1 cellular context compared by ENCODE assay signal in the genomic region with DNA sequence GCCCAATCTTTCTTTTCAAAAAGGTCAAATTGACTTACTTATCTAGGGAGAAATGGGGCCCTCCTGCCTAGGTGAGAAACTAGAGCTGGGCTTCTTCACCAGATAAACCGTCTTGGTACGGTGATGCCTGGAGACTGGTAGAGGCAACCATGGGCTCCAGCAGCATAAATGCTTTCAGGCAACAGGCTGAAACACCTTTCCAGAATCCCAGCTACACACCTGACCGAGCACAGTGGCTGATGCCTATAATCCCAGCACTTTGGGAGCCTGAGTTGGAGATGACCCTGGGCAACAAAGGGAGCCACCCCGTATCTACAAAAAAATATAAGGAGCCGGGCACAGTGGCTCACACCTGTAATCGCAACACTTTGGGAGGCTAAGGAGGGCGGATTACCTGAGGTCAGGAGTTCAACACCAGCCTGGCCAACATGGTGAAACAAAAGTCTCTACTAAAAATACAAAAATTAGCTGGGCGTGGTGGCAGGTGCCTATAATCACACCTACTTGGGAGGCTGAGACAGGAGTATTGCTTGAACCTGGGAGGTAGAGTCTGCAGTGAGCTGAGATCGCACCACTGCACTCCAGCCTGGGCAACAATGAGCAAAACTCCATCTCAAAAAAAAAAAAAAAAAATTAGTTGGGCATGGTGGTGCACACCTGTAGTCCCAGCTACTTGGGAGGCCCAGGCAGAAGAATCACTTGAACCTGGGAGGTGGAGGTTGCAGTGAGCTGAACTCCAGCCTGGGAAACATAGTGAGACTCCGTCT.
A peak's percentile ranks its signal among the peaks of the same experiment; 100 is the strongest.
TF ChIP-seq lines count a peak whose summit lies in the region.

No MANE protein-coding gene starts in this region.

TF ChIP-seq in K562, 482 proteins besides CTCF, POLR2A, EP300 and RAD21:
- TF ChIP-seq NRF1 (conservative IDR thresholded peaks at IDR 0.05 in 1 of 2, IDR thresholded peaks at IDR 0.05 in 1 of 2) (no peak), SIRT6 (IDR thresholded peaks at IDR 0.05; ENCODE audit: low read depth, low read length) (peak; percentile 45), KDM1A (IDR thresholded peaks at IDR 0.05) (no peak), PML (IDR thresholded peaks at IDR 0.05; ENCODE audit: low read length) (no peak), RBBP5 (IDR thresholded peaks at IDR 0.05; ENCODE audit: borderline replicate concordance, insufficient read depth, low read length, poor library complexity, severe bottlenecking) (no peak), ZFX (CRISPR knock-in tag; IDR thresholded peaks at IDR 0.05) (peak; percentile 16; the same call in 1 of the 2 replicates), SUPT5H (IDR thresholded peaks at IDR 0.05) (0 out of 2 replicates have a peak, but pooled peaks have one; percentile 42), PURB (CRISPR knock-in tag; IDR thresholded peaks at IDR 0.05; ENCODE audit: low read depth) (no peak), BCOR (IDR thresholded peaks at IDR 0.05) (peak; percentile 63), YBX1 (IDR thresholded peaks at IDR 0.05) (no peak), ATF1 (CRISPR knock-in tag; IDR thresholded peaks at IDR 0.05) (no peak), ATF1 (tag; IDR thresholded peaks at IDR 0.05) (no peak), NCOA2 (IDR thresholded peaks at IDR 0.05; ENCODE audit: partially characterized antibody in 2 of 2) (no peak), ARNT (IDR thresholded peaks at IDR 0.05) (no peak), BRD9 (IDR thresholded peaks at IDR 0.05; ENCODE audit: low read depth, partially characterized antibody) (no peak), ZNF707 (CRISPR knock-in tag; conservative IDR thresholded peaks at IDR 0.05) (no peak), PCBP2 (IDR thresholded peaks at IDR 0.05; ENCODE audit: low read depth, low read length, poor library complexity, severe bottlenecking) (no peak), SIN3A (IDR thresholded peaks at IDR 0.05; ENCODE audit: borderline replicate concordance in 2 of 2, control insufficient read depth in 1 of 2, low read depth in 2 of 2, low read length in 2 of 2) (no peak), CBX5 (IDR thresholded peaks at IDR 0.05; ENCODE audit: borderline replicate concordance, low read depth) (no peak), JUNB (CRISPR knock-in tag; conservative IDR thresholded peaks at IDR 0.05) (no peak), ZNF780A (CRISPR knock-in tag; IDR thresholded peaks at IDR 0.05) (no peak), XRCC3 (IDR thresholded peaks at IDR 0.05) (no peak), OTX1 (CRISPR knock-in tag; IDR thresholded peaks at IDR 0.05) (no peak), RNF2 (IDR thresholded peaks at IDR 0.05) (no peak), SMAD1 (IDR thresholded peaks at IDR 0.05; ENCODE audit: low read depth, low read length, partially characterized antibody) (no peak), POLR2H (tag; IDR thresholded peaks at IDR 0.05; ENCODE audit: low read depth) (0 out of 2 replicates have a peak, but pooled peaks have one; percentile 18), ZNF165 (CRISPR knock-in tag; IDR thresholded peaks at IDR 0.05; ENCODE audit: borderline replicate concordance) (no peak), RB1 (IDR thresholded peaks at IDR 0.05; ENCODE audit: low read depth) (no peak), HMGN3 (IDR thresholded peaks at IDR 0.05; ENCODE audit: borderline replicate concordance, extremely low read depth, insufficient read length, low read depth, low read length) (no peak), NR1H2 (CRISPR knock-in tag; IDR thresholded peaks at IDR 0.05) (no peak), KLF1 (tag; IDR thresholded peaks at IDR 0.05) (no peak)
- TF ChIP-seq, protein P1, sequence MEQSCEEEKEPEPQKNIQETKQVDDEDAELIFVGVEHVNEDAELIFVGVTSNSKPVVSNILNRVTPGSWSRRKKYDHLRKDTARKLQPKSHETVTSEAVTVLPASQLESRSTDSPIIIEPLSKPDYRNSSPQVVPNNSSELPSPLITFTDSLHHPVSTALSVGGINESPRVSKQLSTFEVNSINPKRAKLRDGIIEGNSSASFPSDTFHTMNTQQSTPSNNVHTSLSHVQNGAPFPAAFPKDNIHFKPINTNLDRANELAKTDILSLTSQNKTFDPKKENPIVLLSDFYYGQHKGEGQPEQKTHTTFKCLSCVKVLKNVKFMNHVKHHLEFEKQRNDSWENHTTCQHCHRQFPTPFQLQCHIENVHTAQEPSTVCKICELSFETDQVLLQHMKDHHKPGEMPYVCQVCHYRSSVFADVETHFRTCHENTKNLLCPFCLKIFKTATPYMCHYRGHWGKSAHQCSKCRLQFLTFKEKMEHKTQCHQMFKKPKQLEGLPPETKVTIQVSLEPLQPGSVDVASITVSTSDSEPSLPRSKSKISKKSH (CRISPR knock-in tag; IDR thresholded peaks at IDR 0.05) = no peak
- TF ChIP-seq, protein P2, sequence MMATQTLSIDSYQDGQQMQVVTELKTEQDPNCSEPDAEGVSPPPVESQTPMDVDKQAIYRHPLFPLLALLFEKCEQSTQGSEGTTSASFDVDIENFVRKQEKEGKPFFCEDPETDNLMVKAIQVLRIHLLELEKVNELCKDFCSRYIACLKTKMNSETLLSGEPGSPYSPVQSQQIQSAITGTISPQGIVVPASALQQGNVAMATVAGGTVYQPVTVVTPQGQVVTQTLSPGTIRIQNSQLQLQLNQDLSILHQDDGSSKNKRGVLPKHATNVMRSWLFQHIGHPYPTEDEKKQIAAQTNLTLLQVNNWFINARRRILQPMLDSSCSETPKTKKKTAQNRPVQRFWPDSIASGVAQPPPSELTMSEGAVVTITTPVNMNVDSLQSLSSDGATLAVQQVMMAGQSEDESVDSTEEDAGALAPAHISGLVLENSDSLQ (IDR thresholded peaks at IDR 0.05) = no peak
- TF ChIP-seq, protein P3, sequence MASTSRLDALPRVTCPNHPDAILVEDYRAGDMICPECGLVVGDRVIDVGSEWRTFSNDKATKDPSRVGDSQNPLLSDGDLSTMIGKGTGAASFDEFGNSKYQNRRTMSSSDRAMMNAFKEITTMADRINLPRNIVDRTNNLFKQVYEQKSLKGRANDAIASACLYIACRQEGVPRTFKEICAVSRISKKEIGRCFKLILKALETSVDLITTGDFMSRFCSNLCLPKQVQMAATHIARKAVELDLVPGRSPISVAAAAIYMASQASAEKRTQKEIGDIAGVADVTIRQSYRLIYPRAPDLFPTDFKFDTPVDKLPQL (IDR thresholded peaks at IDR 0.05; ENCODE audit: extremely low read depth, insufficient read length) = no peak
- TF ChIP-seq, protein P4, sequence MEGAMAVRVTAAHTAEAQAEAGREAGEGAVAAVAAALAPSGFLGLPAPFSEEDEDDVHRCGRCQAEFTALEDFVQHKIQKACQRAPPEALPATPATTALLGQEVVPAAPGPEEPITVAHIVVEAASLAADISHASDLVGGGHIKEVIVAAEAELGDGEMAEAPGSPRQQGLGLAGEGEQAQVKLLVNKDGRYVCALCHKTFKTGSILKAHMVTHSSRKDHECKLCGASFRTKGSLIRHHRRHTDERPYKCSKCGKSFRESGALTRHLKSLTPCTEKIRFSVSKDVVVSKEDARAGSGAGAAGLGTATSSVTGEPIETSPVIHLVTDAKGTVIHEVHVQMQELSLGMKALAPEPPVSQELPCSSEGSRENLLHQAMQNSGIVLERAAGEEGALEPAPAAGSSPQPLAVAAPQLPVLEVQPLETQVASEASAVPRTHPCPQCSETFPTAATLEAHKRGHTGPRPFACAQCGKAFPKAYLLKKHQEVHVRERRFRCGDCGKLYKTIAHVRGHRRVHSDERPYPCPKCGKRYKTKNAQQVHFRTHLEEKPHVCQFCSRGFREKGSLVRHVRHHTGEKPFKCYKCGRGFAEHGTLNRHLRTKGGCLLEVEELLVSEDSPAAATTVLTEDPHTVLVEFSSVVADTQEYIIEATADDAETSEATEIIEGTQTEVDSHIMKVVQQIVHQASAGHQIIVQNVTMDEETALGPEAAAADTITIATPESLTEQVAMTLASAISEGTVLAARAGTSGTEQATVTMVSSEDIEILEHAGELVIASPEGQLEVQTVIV (CRISPR knock-in tag; IDR thresholded peaks at IDR 0.05; ENCODE audit: borderline replicate concordance) = no peak
- TF ChIP-seq, protein P5, sequence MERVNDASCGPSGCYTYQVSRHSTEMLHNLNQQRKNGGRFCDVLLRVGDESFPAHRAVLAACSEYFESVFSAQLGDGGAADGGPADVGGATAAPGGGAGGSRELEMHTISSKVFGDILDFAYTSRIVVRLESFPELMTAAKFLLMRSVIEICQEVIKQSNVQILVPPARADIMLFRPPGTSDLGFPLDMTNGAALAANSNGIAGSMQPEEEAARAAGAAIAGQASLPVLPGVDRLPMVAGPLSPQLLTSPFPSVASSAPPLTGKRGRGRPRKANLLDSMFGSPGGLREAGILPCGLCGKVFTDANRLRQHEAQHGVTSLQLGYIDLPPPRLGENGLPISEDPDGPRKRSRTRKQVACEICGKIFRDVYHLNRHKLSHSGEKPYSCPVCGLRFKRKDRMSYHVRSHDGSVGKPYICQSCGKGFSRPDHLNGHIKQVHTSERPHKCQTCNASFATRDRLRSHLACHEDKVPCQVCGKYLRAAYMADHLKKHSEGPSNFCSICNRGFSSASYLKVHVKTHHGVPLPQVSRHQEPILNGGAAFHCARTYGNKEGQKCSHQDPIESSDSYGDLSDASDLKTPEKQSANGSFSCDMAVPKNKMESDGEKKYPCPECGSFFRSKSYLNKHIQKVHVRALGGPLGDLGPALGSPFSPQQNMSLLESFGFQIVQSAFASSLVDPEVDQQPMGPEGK (CRISPR knock-in tag; IDR thresholded peaks at IDR 0.05; ENCODE audit: borderline replicate concordance) = no peak
- TF ChIP-seq, protein P6, sequence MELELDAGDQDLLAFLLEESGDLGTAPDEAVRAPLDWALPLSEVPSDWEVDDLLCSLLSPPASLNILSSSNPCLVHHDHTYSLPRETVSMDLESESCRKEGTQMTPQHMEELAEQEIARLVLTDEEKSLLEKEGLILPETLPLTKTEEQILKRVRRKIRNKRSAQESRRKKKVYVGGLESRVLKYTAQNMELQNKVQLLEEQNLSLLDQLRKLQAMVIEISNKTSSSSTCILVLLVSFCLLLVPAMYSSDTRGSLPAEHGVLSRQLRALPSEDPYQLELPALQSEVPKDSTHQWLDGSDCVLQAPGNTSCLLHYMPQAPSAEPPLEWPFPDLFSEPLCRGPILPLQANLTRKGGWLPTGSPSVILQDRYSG (tag; conservative IDR thresholded peaks at IDR 0.05; ENCODE audit: low read depth) = no peak
- TF ChIP-seq, protein P7, sequence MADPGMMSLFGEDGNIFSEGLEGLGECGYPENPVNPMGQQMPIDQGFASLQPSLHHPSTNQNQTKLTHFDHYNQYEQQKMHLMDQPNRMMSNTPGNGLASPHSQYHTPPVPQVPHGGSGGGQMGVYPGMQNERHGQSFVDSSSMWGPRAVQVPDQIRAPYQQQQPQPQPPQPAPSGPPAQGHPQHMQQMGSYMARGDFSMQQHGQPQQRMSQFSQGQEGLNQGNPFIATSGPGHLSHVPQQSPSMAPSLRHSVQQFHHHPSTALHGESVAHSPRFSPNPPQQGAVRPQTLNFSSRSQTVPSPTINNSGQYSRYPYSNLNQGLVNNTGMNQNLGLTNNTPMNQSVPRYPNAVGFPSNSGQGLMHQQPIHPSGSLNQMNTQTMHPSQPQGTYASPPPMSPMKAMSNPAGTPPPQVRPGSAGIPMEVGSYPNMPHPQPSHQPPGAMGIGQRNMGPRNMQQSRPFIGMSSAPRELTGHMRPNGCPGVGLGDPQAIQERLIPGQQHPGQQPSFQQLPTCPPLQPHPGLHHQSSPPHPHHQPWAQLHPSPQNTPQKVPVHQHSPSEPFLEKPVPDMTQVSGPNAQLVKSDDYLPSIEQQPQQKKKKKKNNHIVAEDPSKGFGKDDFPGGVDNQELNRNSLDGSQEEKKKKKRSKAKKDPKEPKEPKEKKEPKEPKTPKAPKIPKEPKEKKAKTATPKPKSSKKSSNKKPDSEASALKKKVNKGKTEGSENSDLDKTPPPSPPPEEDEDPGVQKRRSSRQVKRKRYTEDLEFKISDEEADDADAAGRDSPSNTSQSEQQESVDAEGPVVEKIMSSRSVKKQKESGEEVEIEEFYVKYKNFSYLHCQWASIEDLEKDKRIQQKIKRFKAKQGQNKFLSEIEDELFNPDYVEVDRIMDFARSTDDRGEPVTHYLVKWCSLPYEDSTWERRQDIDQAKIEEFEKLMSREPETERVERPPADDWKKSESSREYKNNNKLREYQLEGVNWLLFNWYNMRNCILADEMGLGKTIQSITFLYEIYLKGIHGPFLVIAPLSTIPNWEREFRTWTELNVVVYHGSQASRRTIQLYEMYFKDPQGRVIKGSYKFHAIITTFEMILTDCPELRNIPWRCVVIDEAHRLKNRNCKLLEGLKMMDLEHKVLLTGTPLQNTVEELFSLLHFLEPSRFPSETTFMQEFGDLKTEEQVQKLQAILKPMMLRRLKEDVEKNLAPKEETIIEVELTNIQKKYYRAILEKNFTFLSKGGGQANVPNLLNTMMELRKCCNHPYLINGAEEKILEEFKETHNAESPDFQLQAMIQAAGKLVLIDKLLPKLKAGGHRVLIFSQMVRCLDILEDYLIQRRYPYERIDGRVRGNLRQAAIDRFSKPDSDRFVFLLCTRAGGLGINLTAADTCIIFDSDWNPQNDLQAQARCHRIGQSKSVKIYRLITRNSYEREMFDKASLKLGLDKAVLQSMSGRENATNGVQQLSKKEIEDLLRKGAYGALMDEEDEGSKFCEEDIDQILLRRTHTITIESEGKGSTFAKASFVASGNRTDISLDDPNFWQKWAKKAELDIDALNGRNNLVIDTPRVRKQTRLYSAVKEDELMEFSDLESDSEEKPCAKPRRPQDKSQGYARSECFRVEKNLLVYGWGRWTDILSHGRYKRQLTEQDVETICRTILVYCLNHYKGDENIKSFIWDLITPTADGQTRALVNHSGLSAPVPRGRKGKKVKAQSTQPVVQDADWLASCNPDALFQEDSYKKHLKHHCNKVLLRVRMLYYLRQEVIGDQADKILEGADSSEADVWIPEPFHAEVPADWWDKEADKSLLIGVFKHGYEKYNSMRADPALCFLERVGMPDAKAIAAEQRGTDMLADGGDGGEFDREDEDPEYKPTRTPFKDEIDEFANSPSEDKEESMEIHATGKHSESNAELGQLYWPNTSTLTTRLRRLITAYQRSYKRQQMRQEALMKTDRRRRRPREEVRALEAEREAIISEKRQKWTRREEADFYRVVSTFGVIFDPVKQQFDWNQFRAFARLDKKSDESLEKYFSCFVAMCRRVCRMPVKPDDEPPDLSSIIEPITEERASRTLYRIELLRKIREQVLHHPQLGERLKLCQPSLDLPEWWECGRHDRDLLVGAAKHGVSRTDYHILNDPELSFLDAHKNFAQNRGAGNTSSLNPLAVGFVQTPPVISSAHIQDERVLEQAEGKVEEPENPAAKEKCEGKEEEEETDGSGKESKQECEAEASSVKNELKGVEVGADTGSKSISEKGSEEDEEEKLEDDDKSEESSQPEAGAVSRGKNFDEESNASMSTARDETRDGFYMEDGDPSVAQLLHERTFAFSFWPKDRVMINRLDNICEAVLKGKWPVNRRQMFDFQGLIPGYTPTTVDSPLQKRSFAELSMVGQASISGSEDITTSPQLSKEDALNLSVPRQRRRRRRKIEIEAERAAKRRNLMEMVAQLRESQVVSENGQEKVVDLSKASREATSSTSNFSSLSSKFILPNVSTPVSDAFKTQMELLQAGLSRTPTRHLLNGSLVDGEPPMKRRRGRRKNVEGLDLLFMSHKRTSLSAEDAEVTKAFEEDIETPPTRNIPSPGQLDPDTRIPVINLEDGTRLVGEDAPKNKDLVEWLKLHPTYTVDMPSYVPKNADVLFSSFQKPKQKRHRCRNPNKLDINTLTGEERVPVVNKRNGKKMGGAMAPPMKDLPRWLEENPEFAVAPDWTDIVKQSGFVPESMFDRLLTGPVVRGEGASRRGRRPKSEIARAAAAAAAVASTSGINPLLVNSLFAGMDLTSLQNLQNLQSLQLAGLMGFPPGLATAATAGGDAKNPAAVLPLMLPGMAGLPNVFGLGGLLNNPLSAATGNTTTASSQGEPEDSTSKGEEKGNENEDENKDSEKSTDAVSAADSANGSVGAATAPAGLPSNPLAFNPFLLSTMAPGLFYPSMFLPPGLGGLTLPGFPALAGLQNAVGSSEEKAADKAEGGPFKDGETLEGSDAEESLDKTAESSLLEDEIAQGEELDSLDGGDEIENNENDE (IDR thresholded peaks at IDR 0.05; ENCODE audit: low read depth, low read length) = no peak
TF ChIP-seq in K562: peak in this region for 5.
